1 cellular context compared by ENCODE assay signal in the genomic region with DNA sequence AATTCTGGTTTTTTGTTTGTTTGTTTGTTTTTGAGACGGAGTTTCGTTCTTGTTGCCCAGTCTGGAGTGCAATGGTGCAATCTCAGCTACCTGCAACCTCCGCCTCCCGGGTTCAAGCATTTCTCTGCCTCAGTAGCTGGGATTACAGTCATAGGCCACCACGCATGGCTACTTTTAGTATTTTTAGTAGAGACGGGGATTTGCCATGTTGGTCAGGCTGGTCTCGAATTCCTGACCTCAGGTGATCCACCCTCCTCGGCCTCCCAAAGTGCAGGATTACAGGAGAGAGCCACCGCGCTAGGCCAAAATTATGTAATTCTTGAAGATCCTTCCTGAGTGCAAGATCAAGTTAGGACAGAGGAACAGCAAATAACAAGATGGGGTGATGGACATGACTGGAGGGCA.
TF ChIP-seq lines count a peak whose summit lies in the region.

No MANE protein-coding gene starts in this region.

TF ChIP-seq in HepG2, 621 proteins besides CTCF, POLR2A, EP300 and RAD21 (continued from another document and continues in another):
- TF ChIP-seq PRDM4 (CRISPR knock-in tag; IDR thresholded peaks at IDR 0.05; ENCODE audit: borderline replicate concordance) (no peak), TARDBP (CRISPR knock-in tag; IDR thresholded peaks at IDR 0.05) (no peak), ZIK1 (CRISPR knock-in tag; IDR thresholded peaks at IDR 0.05; ENCODE audit: borderline replicate concordance, low read depth) (no peak), GRHL1 (CRISPR knock-in tag; conservative IDR thresholded peaks at IDR 0.05) (no peak), ZNF256 (CRISPR knock-in tag; conservative IDR thresholded peaks at IDR 0.05) (no peak), ERF (CRISPR knock-in tag; IDR thresholded peaks at IDR 0.05) (no peak), KDM5A (IDR thresholded peaks at IDR 0.05; ENCODE audit: borderline replicate concordance, low read length) (0 out of 2 replicates have a peak, but pooled peaks have one; percentile 7), AGO1 (IDR thresholded peaks at IDR 0.05; ENCODE audit: low read depth, low read length, poor library complexity, severe bottlenecking) (no peak), NFIC (IDR thresholded peaks at IDR 0.05; ENCODE audit: low read length) (no peak), SMAD9 (CRISPR knock-in tag; IDR thresholded peaks at IDR 0.05) (no peak), ZNF362 (CRISPR knock-in tag; IDR thresholded peaks at IDR 0.05; ENCODE audit: borderline replicate concordance) (no peak), ZNF646 (CRISPR knock-in tag; IDR thresholded peaks at IDR 0.05) (no peak), ZNF10 (CRISPR knock-in tag; IDR thresholded peaks at IDR 0.05; ENCODE audit: borderline replicate concordance, low read depth) (no peak), ZNF549 (CRISPR knock-in tag; IDR thresholded peaks at IDR 0.05) (no peak), ZNF598 (CRISPR knock-in tag; IDR thresholded peaks at IDR 0.05; ENCODE audit: borderline replicate concordance) (peak; percentile 15; the same call in 1 of the 2 replicates), ZNF274 (CRISPR knock-in tag; IDR thresholded peaks at IDR 0.05) (peak; percentile 22; the same call in 1 of the 2 replicates), ZNF547 (CRISPR knock-in tag; IDR thresholded peaks at IDR 0.05) (0 out of 2 replicates have a peak, but pooled peaks have one; percentile 43), NPAS2 (CRISPR knock-in tag; IDR thresholded peaks at IDR 0.05; ENCODE audit: borderline replicate concordance) (no peak), IRF1 (CRISPR knock-in tag; IDR thresholded peaks at IDR 0.05; ENCODE audit: low read depth) (no peak), ZNF558 (CRISPR knock-in tag; IDR thresholded peaks at IDR 0.05; ENCODE audit: borderline replicate concordance) (no peak), YY1 (IDR thresholded peaks at IDR 0.05; ENCODE audit: insufficient read depth, insufficient replicate concordance, low read depth, low read length) (no peak), SMYD3 (CRISPR knock-in tag; IDR thresholded peaks at IDR 0.05) (no peak), ZNF350 (CRISPR knock-in tag; IDR thresholded peaks at IDR 0.05; ENCODE audit: borderline replicate concordance, low read depth) (no peak), ZNF672 (CRISPR knock-in tag; IDR thresholded peaks at IDR 0.05) (no peak), ZBTB38 (CRISPR knock-in tag; IDR thresholded peaks at IDR 0.05) (no peak), BRCA1 (CRISPR knock-in tag; IDR thresholded peaks at IDR 0.05) (0 out of 2 replicates have a peak, but pooled peaks have one; percentile 5), SNAPC2 (CRISPR knock-in tag; IDR thresholded peaks at IDR 0.05) (no peak), CREM (IDR thresholded peaks at IDR 0.05) (0 out of 2 replicates have a peak, but pooled peaks have one; percentile 13), CREM (CRISPR knock-in tag; IDR thresholded peaks at IDR 0.05) (no peak), ZFX (CRISPR knock-in tag; IDR thresholded peaks at IDR 0.05; ENCODE audit: low read depth) (peak; percentile 97), MTF1 (CRISPR knock-in tag; IDR thresholded peaks at IDR 0.05) (no peak), GZF1 (CRISPR knock-in tag; IDR thresholded peaks at IDR 0.05) (no peak), GABPA (IDR thresholded peaks at IDR 0.05; ENCODE audit: low read depth, low read length) (no peak), GABPA (CRISPR knock-in tag; IDR thresholded peaks at IDR 0.05; ENCODE audit: low read depth) (no peak), MIER3 (CRISPR knock-in tag; IDR thresholded peaks at IDR 0.05; ENCODE audit: borderline replicate concordance) (no peak), RFX1 (IDR thresholded peaks at IDR 0.05) (no peak), ZNF563 (CRISPR knock-in tag; IDR thresholded peaks at IDR 0.05) (no peak)
- TF ChIP-seq, protein P1, sequence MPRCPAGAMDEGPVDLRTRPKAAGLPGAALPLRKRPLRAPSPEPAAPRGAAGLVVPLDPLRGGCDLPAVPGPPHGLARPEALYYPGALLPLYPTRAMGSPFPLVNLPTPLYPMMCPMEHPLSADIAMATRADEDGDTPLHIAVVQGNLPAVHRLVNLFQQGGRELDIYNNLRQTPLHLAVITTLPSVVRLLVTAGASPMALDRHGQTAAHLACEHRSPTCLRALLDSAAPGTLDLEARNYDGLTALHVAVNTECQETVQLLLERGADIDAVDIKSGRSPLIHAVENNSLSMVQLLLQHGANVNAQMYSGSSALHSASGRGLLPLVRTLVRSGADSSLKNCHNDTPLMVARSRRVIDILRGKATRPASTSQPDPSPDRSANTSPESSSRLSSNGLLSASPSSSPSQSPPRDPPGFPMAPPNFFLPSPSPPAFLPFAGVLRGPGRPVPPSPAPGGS (CRISPR knock-in tag; IDR thresholded peaks at IDR 0.05), result no peak
- TF ChIP-seq, protein P2, sequence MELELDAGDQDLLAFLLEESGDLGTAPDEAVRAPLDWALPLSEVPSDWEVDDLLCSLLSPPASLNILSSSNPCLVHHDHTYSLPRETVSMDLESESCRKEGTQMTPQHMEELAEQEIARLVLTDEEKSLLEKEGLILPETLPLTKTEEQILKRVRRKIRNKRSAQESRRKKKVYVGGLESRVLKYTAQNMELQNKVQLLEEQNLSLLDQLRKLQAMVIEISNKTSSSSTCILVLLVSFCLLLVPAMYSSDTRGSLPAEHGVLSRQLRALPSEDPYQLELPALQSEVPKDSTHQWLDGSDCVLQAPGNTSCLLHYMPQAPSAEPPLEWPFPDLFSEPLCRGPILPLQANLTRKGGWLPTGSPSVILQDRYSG (CRISPR knock-in tag; IDR thresholded peaks at IDR 0.05), result no peak
- TF ChIP-seq, protein P3, sequence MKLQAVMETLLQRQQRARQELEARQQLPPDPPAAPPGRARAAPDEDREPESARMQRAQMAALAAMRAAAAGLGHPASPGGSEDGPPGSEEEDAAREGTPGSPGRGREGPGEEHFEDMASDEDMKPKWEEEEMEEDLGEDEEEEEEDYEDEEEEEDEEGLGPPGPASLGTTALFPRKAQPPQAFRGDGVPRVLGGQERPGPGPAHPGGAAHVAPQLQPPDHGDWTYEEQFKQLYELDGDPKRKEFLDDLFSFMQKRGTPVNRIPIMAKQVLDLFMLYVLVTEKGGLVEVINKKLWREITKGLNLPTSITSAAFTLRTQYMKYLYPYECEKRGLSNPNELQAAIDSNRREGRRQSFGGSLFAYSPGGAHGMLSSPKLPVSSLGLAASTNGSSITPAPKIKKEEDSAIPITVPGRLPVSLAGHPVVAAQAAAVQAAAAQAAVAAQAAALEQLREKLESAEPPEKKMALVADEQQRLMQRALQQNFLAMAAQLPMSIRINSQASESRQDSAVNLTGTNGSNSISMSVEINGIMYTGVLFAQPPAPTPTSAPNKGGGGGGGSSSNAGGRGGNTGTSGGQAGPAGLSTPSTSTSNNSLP (IDR thresholded peaks at IDR 0.05; ENCODE audit: low read depth, low read length), result no peak
- TF ChIP-seq, protein P4, sequence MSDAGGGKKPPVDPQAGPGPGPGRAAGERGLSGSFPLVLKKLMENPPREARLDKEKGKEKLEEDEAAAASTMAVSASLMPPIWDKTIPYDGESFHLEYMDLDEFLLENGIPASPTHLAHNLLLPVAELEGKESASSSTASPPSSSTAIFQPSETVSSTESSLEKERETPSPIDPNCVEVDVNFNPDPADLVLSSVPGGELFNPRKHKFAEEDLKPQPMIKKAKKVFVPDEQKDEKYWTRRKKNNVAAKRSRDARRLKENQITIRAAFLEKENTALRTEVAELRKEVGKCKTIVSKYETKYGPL (CRISPR knock-in tag; IDR thresholded peaks at IDR 0.05), result no peak
- TF ChIP-seq, protein P5, sequence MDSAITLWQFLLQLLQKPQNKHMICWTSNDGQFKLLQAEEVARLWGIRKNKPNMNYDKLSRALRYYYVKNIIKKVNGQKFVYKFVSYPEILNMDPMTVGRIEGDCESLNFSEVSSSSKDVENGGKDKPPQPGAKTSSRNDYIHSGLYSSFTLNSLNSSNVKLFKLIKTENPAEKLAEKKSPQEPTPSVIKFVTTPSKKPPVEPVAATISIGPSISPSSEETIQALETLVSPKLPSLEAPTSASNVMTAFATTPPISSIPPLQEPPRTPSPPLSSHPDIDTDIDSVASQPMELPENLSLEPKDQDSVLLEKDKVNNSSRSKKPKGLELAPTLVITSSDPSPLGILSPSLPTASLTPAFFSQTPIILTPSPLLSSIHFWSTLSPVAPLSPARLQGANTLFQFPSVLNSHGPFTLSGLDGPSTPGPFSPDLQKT (CRISPR knock-in tag; IDR thresholded peaks at IDR 0.05; ENCODE audit: borderline replicate concordance), result no peak
